Comparison of ENCODE assay signal across 26 cellular contexts in genomic region chr2:173773076-173773475, GRCh38.
"Had no signal": no experiment of that assay in that cellular context is flagged by ENCODE, and none has a peak within 500 bp of the region (broad histone marks: within the 10 kb centered on the region; RNA-seq: fewer than 3 reads in every experiment).

No MANE protein-coding gene starts in this region.

- H3K36me3 Mint-ChIP-seq: activated CD4-positive, alpha-beta memory T cell treated with anti-CD3 and anti-CD28 coated beads for 36 hours; activated naive CD8-positive, alpha-beta T cell treated with anti-CD3 and anti-CD28 coated beads, Interleukin-2, amount 10 ng/mL, durations not matched to agents 7 days and 5 days had no signal

- H3K9me3 Mint-ChIP-seq: activated CD4-positive, alpha-beta memory T cell treated with anti-CD3 and anti-CD28 coated beads for 36 hours; activated CD4-positive, alpha-beta T cell treated with anti-CD3 and anti-CD28 coated beads, Interleukin-2, amount 10 ng/mL, durations not matched to agents 7 days and 5 days; activated naive CD8-positive, alpha-beta T cell treated with anti-CD3 and anti-CD28 coated beads, Interleukin-2, amount 10 ng/mL, durations not matched to agents 7 days and 5 days; activated T-cell treated with anti-CD3 and anti-CD28 coated beads, Interleukin-2, amount 50 U/mL, for 4 hours; activated T-helper 2 cell treated with anti-CD3 and anti-CD28 coated beads, Interferon-gamma antibody, Interleukin-2, Interleukin-4, amounts not matched to agents 10 μg/mL and 5 μg/mL and 100 μg/mL, durations not matched to agents 14 hours and 24 hours and 36 hours had no signal

- H3K27me3 ChIP-seq: adrenal gland, SJCRH30 had no signal

- H3K4me3 ChIP-seq: adrenal gland, SJCRH30 had no signal

- H3K27me3 Mint-ChIP-seq: activated naive CD8-positive, alpha-beta T cell treated with anti-CD3 and anti-CD28 coated beads, Interleukin-2, amount 10 ng/mL, durations not matched to agents 7 days and 5 days had no signal

- H3K4me3 Mint-ChIP-seq: activated CD4-positive, alpha-beta memory T cell treated with anti-CD3 and anti-CD28 coated beads for 36 hours; activated CD4-positive, alpha-beta T cell treated with anti-CD3 and anti-CD28 coated beads, Interleukin-2, amount 10 ng/mL, durations not matched to agents 7 days and 5 days; activated naive CD8-positive, alpha-beta T cell treated with anti-CD3 and anti-CD28 coated beads, Interleukin-2, amount 10 ng/mL, durations not matched to agents 7 days and 5 days; activated T-cell treated with anti-CD3 and anti-CD28 coated beads, Interleukin-2, amount 50 U/mL, for 4 hours had no signal

- H3K27ac ChIP-seq: adrenal gland, SJCRH30, VCaP had no signal

- DNase-seq: activated CD4-positive, alpha-beta memory T cell treated with anti-CD3 and anti-CD28 coated beads for 36 hours; activated CD4-positive, alpha-beta T cell treated with anti-CD3 and anti-CD28 coated beads, Interleukin-2, amount 10 ng/mL, durations not matched to agents 7 days and 5 days; activated CD4-positive, CD25-positive, alpha-beta regulatory T cell; activated CD8-positive, alpha-beta memory T cell treated with anti-CD3 and anti-CD28 coated beads for 24 hours; activated naive CD4-positive, alpha-beta T cell treated with anti-CD3 and anti-CD28 coated beads, Interleukin-2, amount 50 U/mL, for 16 hours; activated naive CD8-positive, alpha-beta T cell treated with anti-CD3 and anti-CD28 coated beads, Interleukin-2, amount 10 ng/mL, durations not matched to agents 7 days and 5 days; activated T-cell treated with anti-CD3 and anti-CD28 coated beads, Interleukin-2, amount 50 U/mL, for 4 hours; adrenal gland; anterior cingulate cortex; central memory CD4-positive, alpha-beta T cell; Kasumi-1; KBM-7; NCI-H1105; NCI-H1436; NCI-H187 treated with DMSO at 0.1 percent for 48 hours; NCI-H2081 treated with DMSO at 0.1 percent for 48 hours; NCI-H2171 treated with DMSO at 0.1 percent for 48 hours; NCI-H226; NCI-H526 treated with DMSO at 0.1 percent for 48 hours; NCI-H82; Right ventricle myocardium superior; SJCRH30; SK-N-SH; T-helper 1 cell had no signal

- H3K4me2 ChIP-seq: SK-N-SH had no signal

- H3K9me3 ChIP-seq: adrenal gland, SJCRH30, SK-N-SH had no signal

- H3K9ac ChIP-seq: SK-N-SH had no signal

- H3K4me1 Mint-ChIP-seq: activated CD4-positive, alpha-beta T cell treated with anti-CD3 and anti-CD28 coated beads, Interleukin-2, amount 10 ng/mL, durations not matched to agents 7 days and 5 days; activated naive CD8-positive, alpha-beta T cell treated with anti-CD3 and anti-CD28 coated beads, Interleukin-2, amount 10 ng/mL, durations not matched to agents 7 days and 5 days had no signal

- H3K4me1 ChIP-seq: adrenal gland, SJCRH30 had no signal

- ATAC-seq: activated T-cell treated with anti-CD3 and anti-CD28 coated beads, Interleukin-2, amount 50 U/mL, for 4 hours had no signal

- H3K27ac Mint-ChIP-seq: activated CD4-positive, alpha-beta memory T cell treated with anti-CD3 and anti-CD28 coated beads for 36 hours; activated CD4-positive, alpha-beta T cell treated with anti-CD3 and anti-CD28 coated beads, Interleukin-2, amount 10 ng/mL, durations not matched to agents 7 days and 5 days; activated naive CD8-positive, alpha-beta T cell treated with anti-CD3 and anti-CD28 coated beads, Interleukin-2, amount 10 ng/mL, durations not matched to agents 7 days and 5 days; activated T-helper 2 cell treated with anti-CD3 and anti-CD28 coated beads, Interferon-gamma antibody, Interleukin-2, Interleukin-4, amounts not matched to agents 10 μg/mL and 5 μg/mL and 100 μg/mL, durations not matched to agents 14 hours and 24 hours and 36 hours had no signal

- H3K36me3 ChIP-seq: adrenal gland, SJCRH30 had no signal
